23 cellular contexts compared by ENCODE assay signal in the genomic region with DNA sequence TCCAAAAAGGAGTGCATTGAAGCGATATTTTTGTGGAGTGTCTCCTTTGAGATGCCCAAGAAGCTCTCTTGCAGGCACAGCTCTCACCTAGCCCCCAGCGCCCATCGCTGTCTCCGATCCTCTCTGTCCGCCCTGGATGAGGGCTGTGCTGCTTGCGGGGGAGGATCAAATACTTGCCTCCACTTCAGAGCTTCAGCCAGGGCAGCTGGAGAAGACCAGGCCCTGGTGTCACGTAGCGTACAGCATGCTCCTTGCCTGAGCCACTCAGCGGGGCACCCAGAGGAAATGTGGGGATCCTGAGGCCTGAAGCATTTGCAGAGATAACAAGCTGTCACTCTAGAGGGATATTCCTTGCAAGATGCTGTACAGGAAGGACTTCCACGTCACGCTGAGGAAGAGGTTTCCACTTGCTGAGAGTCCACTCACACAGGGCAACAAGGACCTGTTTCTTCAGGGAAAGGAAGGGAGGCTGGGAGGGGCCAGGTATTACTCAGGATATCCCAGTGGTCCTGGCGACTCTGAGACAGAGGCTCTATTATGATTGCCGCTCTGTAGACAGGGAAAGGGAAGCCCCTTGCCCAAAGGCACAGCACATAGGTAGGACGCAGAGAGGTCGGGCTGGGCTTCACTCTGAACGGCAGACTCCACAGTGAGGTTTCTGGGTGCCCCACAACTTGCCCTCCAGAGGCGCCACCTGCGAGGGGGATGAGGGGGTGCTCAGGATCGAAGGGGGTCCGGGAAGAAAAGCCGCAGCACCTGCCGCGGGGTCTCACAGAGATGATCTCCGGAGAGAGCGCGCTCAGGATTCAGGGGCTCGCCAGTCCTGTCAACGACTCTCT.
"Had no signal": no experiment of that assay in that cellular context is flagged by ENCODE, and none has a peak within 500 bp of the region (broad histone marks: within the 10 kb centered on the region; RNA-seq: fewer than 3 reads in every experiment).

No MANE protein-coding gene starts in this region.

- H3K9me3 ChIP-seq: body of pancreas, gastroesophageal sphincter, heart right ventricle, lower lobe of right lung, tibial nerve, uterus had no signal

- H3K4me3 ChIP-seq: body of pancreas, gastroesophageal sphincter, heart right ventricle, lower lobe of right lung, tibial nerve, uterus had no signal

- H3K36me3 ChIP-seq: lower lobe of right lung, uterus had no signal

- H3K4me1 ChIP-seq: body of pancreas, gastroesophageal sphincter, heart right ventricle, lower lobe of right lung, tibial nerve, uterus had no signal

- H3K9me3 Mint-ChIP-seq: activated CD4-positive, alpha-beta T cell treated with anti-CD3 and anti-CD28 coated beads, Interleukin-2, amount 10 ng/mL, durations not matched to agents 7 days and 5 days; activated naive CD4-positive, alpha-beta T cell treated with anti-CD3 and anti-CD28 coated beads, Interleukin-2, amount 50 U/mL, for 72 hours; central memory CD8-positive, alpha-beta T cell; natural killer cell; stimulated activated naive CD8-positive, alpha-beta T cell treated with anti-CD3 and anti-CD28 coated beads, Interleukin-15, Interleukin-2, amounts not matched to agents 100 ng/mL and 50 ng/mL, for 24 hours had no signal

- H3K4me1 Mint-ChIP-seq: central memory CD8-positive, alpha-beta T cell; natural killer cell had no signal

- DNase-seq: activated CD4-positive, alpha-beta T cell treated with anti-CD3 and anti-CD28 coated beads, Interleukin-2, amount 10 ng/mL, durations not matched to agents 7 days and 5 days; activated CD8-positive, alpha-beta memory T cell treated with anti-CD3 and anti-CD28 coated beads for 24 hours; activated CD8-positive, alpha-beta memory T cell treated with anti-CD3 and anti-CD28 coated beads, Interleukin-2, amount 50 U/mL, for 48 hours; activated effector memory CD4-positive, alpha-beta T cell treated with Interleukin-2 at 50 U/mL for 16 hours; activated T-cell treated with anti-CD3 and anti-CD28 coated beads, Interleukin-2, amount 50 U/mL, for 48 hours; amygdala; body of pancreas; cortex of kidney; effector CD4-positive, alpha-beta T cell; heart right ventricle; kidney glomerular epithelial cell; lower lobe of right lung; natural killer cell; nucleus accumbens; T1000 had no signal

- H3K27me3 ChIP-seq: body of pancreas, gastroesophageal sphincter, heart right ventricle, tibial nerve, uterus had no signal

- H3K27ac ChIP-seq: body of pancreas, gastroesophageal sphincter, heart right ventricle, lower lobe of right lung, tibial nerve, uterus had no signal

- H3K27ac Mint-ChIP-seq: activated CD4-positive, alpha-beta T cell treated with anti-CD3 and anti-CD28 coated beads, Interleukin-2, amount 10 ng/mL, durations not matched to agents 7 days and 5 days; natural killer cell; stimulated activated naive CD8-positive, alpha-beta T cell treated with anti-CD3 and anti-CD28 coated beads, Interleukin-15, Interleukin-2, amounts not matched to agents 100 ng/mL and 50 ng/mL, for 24 hours had no signal

- H3K4me3 Mint-ChIP-seq: activated CD4-positive, alpha-beta T cell treated with anti-CD3 and anti-CD28 coated beads, Interleukin-2, amount 10 ng/mL, durations not matched to agents 7 days and 5 days; central memory CD8-positive, alpha-beta T cell; natural killer cell; stimulated activated naive CD8-positive, alpha-beta T cell treated with anti-CD3 and anti-CD28 coated beads, Interleukin-15, Interleukin-2, amounts not matched to agents 100 ng/mL and 50 ng/mL, for 24 hours had no signal

- H3K27me3 Mint-ChIP-seq: activated CD4-positive, alpha-beta T cell treated with anti-CD3 and anti-CD28 coated beads, Interleukin-2, amount 10 ng/mL, durations not matched to agents 7 days and 5 days; central memory CD8-positive, alpha-beta T cell; stimulated activated naive CD8-positive, alpha-beta T cell treated with anti-CD3 and anti-CD28 coated beads, Interleukin-15, Interleukin-2, amounts not matched to agents 100 ng/mL and 50 ng/mL, for 24 hours had no signal

- H3K36me3 Mint-ChIP-seq: activated naive CD4-positive, alpha-beta T cell treated with anti-CD3 and anti-CD28 coated beads, Interleukin-2, amount 50 U/mL, for 72 hours; natural killer cell had no signal

- ATAC-seq: activated CD4-positive, CD25-positive, alpha-beta regulatory T cell treated with anti-CD3 and anti-CD28 coated beads, Interleukin-2, amount 50 U/mL, for 24 hours; activated naive CD4-positive, alpha-beta T cell treated with anti-CD3 and anti-CD28 coated beads, Interleukin-2, amount 50 U/mL, for 72 hours; body of pancreas; esophagus mucosa; gastroesophageal sphincter; heart right ventricle; lower lobe of right lung; natural killer cell had no signal
